ENCODE assay signal across 1 cellular context in the genomic region with DNA sequence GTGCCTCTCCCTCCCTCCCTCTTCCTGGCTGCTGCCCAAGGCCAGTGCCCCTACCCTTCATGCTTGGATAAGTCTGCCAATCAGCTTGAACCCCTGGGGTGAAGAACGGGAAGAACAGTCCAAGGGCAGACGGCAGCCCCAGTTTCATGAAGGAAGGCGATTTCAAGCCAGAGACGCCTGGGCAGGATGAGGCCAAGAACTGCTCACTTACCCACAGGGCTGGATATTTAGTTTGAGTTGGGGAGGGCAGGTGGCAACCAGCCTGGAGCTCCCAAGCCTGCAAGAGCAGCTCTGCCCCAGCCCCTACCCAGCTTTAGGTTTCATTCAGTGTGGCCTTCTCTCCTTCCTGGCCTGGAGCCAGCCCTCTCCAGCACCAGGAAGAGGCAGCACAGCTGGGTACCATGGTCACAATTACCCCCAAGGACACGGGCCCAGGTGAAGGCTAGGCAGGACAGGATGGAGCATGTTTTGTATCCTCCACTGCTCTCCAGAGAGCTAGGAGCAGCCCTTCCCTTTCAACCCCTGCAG.
TF ChIP-seq lines count a peak whose summit lies in the region.

No MANE protein-coding gene starts in this region.

TF ChIP-seq in IMR-90, 13 proteins besides CTCF, POLR2A, EP300 and RAD21:
- TF ChIP-seq, protein P1, sequence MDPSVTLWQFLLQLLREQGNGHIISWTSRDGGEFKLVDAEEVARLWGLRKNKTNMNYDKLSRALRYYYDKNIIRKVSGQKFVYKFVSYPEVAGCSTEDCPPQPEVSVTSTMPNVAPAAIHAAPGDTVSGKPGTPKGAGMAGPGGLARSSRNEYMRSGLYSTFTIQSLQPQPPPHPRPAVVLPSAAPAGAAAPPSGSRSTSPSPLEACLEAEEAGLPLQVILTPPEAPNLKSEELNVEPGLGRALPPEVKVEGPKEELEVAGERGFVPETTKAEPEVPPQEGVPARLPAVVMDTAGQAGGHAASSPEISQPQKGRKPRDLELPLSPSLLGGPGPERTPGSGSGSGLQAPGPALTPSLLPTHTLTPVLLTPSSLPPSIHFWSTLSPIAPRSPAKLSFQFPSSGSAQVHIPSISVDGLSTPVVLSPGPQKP (IDR thresholded peaks at IDR 0.05; ENCODE audit: borderline replicate concordance, low read depth, low read length), result no peak
